ENCODE assay signal across 7 cellular contexts in genomic region chr5:9545959-9546851, GRCh38. TPM values are rescaled to one million over a fixed set of nuclear protein-coding genes. Genes with fewer than 3 reads are reported as not detected.
A peak's percentile ranks its signal among the peaks of the same experiment; 100 is the strongest.
DNase-seq lines count a peak whose midpoint lies in the region; ATAC-seq and TF ChIP-seq lines count a peak whose summit lies in the region.

SEMA5A (minus strand) TSS chr5:9546075; CDS start chr5:9379946, 166,129 bp downstream.

- H3K9me3 ChIP-seq in psoas muscle, result no peaks in the 10 kb centered on the region

- 7 to 12% (median 10%) methylated on average over 46 to 83 of the region's 87 CpGs for WGBS in psoas muscle, 3 donors

- H3K36me3 ChIP-seq in psoas muscle (ENCODE audit: insufficient read depth in 1 of 2, low read depth in 1 of 2), result no peaks in the 10 kb centered on the region

- DNase-seq in NCI-H345 (lab: John Stamatoyannopoulos, UW) (peak; percentile 71), astrocyte of the hippocampus (ENCODE audit: low read depth, low spot score) (peak; percentile 87), hippocampal formation (lab: John Stamatoyannopoulos, UW) (peak; percentile 42 to 45), psoas muscle (peak; percentile 71 to 85), DMS53 treated with DMSO at 0.1 percent for 48 hours (lab: John Stamatoyannopoulos, UW; ENCODE audit: unreplicated experiment) (no peak)

- no peak for TF ChIP-seq POLR2A in GM18505 (IDR thresholded peaks at IDR 0.05; ENCODE audit: borderline replicate concordance, extremely low read depth, insufficient read depth, insufficient read length)

- intact Hi-C loops in psoas muscle (cut with DNase I), result loop anchor here in 1 of 2 donors (2.0 kb wide), 1 partner anchor 183 kb away; no protein-coding TSS in a partner anchor

- H3K4me1 ChIP-seq in psoas muscle, result peaks cover 9% of the 10 kb centered on the region

- H3K27ac ChIP-seq in psoas muscle, result peak within 1 kb of the TSS; percentile 66

- ATAC-seq in GM18505 (IDR thresholded peaks at IDR 0.05; ENCODE audit: unreplicated experiment) (peak; percentile 39), psoas muscle (peak; percentile 67 to 80 (median 76)), HG02610 (IDR thresholded peaks at IDR 0.05; ENCODE audit: unreplicated experiment) (no peak)

- H3K27me3 ChIP-seq in psoas muscle (ENCODE audit: insufficient read depth in 3 of 3, low read length in 2 of 3), result no peaks in the 10 kb centered on the region

- TF ChIP-seq CTCF in psoas muscle (IDR thresholded peaks at IDR 0.05), result no peak

- H3K4me3 ChIP-seq in psoas muscle, result peak within 1 kb of the TSS; percentile 77

RNA-seq across cellular contexts. Expression of gene SEMA5A, which starts in this region (rescaled TPM):
- total RNA-seq in psoas muscle, result 1 to 10 TPM in 3 of 4 donors, under 1 TPM in 1; 0.66 to 3.9 (median 1.3) TPM
- polyA plus RNA-seq in psoas muscle, result under 1 TPM; 0.24 to 0.47 (median 0.34) TPM
